In genomic region chr1:172141351-172142000, GRCh38 we compare ENCODE assay signal across 11 cellular contexts.
DNase-seq lines count a peak whose midpoint lies in the region; ATAC-seq and TF ChIP-seq lines count a peak whose summit lies in the region.
"Had no signal": no experiment of that assay in that cellular context is flagged by ENCODE, and none has a peak within 500 bp of the region (broad histone marks: within the 10 kb centered on the region; RNA-seq: fewer than 3 reads in every experiment).

No MANE protein-coding gene starts in this region.

- POLR2A ChIA-PET in IMR-90 (lab: Charles Lee; ENCODE audit: unreplicated experiment) = interaction anchor here (0.6 to 2.1 kb wide), 4 partner anchors 32 to 280 kb away, joined by 3 to 7 read pairs (median 4); no protein-coding TSS in a partner anchor

- peak overlapping the region; percentile 39; the same call in 1 of the 2 replicates for H3K4ac ChIP-seq in IMR-90 (ENCODE audit: low read depth, low read length)

- H3K36me3 ChIP-seq in IMR-90 (ENCODE audit: control insufficient read depth, insufficient read depth, low read length) (peaks cover 5% of the 10 kb centered on the region), tibial nerve (no peaks in the 10 kb centered on the region)

- peaks cover 9% of the 10 kb centered on the region for H3K4me1 ChIP-seq in IMR-90 (ENCODE audit: control insufficient read depth, insufficient read depth, low read length)
- peaks cover 0 to 32% (median 6%) of the 10 kb centered on the region in 4 donors for H3K4me1 ChIP-seq in tibial nerve

- H2BK20ac ChIP-seq in IMR-90 (ENCODE audit: low read depth, low read length) = no peak overlapping the region

- peak overlapping the region; percentile 26; the same call in 1 of the 2 replicates for H4K5ac ChIP-seq in IMR-90 (ENCODE audit: low read depth, low read length)

- H3K27ac ChIP-seq in IMR-90 (ENCODE audit: insufficient read depth, low read length) = peak overlapping the region; percentile 26; the same call in 1 of the 2 replicates
- peak overlapping the region; percentile 72 to 90 for H3K27ac ChIP-seq in coronary artery
- peak overlapping the region; percentile 56 to 89 (median 66) for H3K27ac ChIP-seq in tibial nerve
- H3K27ac ChIP-seq: RWPE1 had no signal

- peak overlapping the region; percentile 50; the same call in 1 of the 2 replicates for H3K9ac ChIP-seq in IMR-90 (ENCODE audit: low read depth, low read length)

- H3K27me3 ChIP-seq in IMR-90 (ENCODE audit: control insufficient read depth, insufficient read depth, low read length) (no peaks in the 10 kb centered on the region), tibial nerve (no peaks in the 10 kb centered on the region)

- H4K8ac ChIP-seq in IMR-90 (ENCODE audit: low read depth in 2 of 2, low read length in 2 of 2) = peak overlapping the region in 1 of 2 experiments; percentile 55; a peak in 3 of 4 replicates

- H3K4me2 ChIP-seq in IMR-90 (ENCODE audit: low read depth, low read length) = peak overlapping the region; percentile 97

- no peak overlapping the region for H2BK120ac ChIP-seq in IMR-90 (ENCODE audit: low read depth, low read length)

- H2AK9ac ChIP-seq in IMR-90 (replicated peaks; ENCODE audit: low read depth, low read length, poor library complexity) = no peak overlapping the region

- peak overlapping the region; percentile 85 for H2BK5ac ChIP-seq in IMR-90 (ENCODE audit: low read depth, low read length, poor library complexity, severe bottlenecking)

- no TSS peak for BruUV-seq in IMR-90 (replicated peaks; lab: Mats Ljungman, UMichigan)

- in situ Hi-C loops in IMR-90 (cut with MboI; ENCODE audit: low sequenced_read_pairs) (loop anchor here (10.0 kb wide), 1 partner anchor 253 kb away; no protein-coding TSS in a partner anchor), GM13977 (cut with MboI; ENCODE audit: low pct_unique_long_range_greater_than_20kb, low sequenced_read_pairs, unreplicated experiment) (no loop called here)

- no peak for TF ChIP-seq RAD21 in IMR-90 (IDR thresholded peaks at IDR 0.05; ENCODE audit: low read length)

- TF ChIP-seq POLR2A in IMR-90 (IDR thresholded peaks at IDR 0.05; ENCODE audit: low read depth, low read length) (no peak), tibial nerve (IDR thresholded peaks at IDR 0.05) (no peak)

- peaks cover 7% of the 10 kb centered on the region for H3K9me1 ChIP-seq in IMR-90 (ENCODE audit: insufficient read depth, low read length)

- H3K79me1 ChIP-seq in IMR-90 (ENCODE audit: low read depth in 1 of 2, low read length in 2 of 2) = peaks cover 0 to 19% of the 10 kb centered on the region in 2 experiments; a peak in 2 of 4 replicates

- H3K9me3 ChIP-seq in IMR-90 (ENCODE audit: control insufficient read depth, insufficient read depth, low read length) = no peaks in the 10 kb centered on the region
- no peaks in the 10 kb centered on the region for H3K9me3 ChIP-seq in tibial nerve

- CTCF ChIA-PET in IMR-90 (lab: Yijun Ruan, JAX) = interaction anchor here (0.7 to 1.4 kb wide), 3 partner anchors 30 to 102 kb away, joined by 3 read pairs; no protein-coding TSS in a partner anchor

- H3K23ac ChIP-seq in IMR-90 (ENCODE audit: low read depth, low read length) = peak overlapping the region; percentile 79; the same call in 1 of the 2 replicates

- dilution Hi-C loops in IMR-90 (cut with HindIII; ENCODE audit: low sequenced_read_pairs, unreplicated experiment) = no loop called here

- H2BK15ac ChIP-seq in IMR-90 (ENCODE audit: low read depth, low read length) = no peak overlapping the region

- WGBS in IMR-90 (ENCODE audit: extremely low coverage in 2 of 2, insufficient read length in 1 of 2), 2 experiments = 0% methylated on average over 1 of the region's 8 CpGs; no CpG with 5 or more reads in 1 of the 2 experiments
- WGBS in tibial nerve, 2 donors = 39 to 42% methylated on average over 8 of the region's 8 CpGs

- TF ChIP-seq EP300 in tibial nerve (IDR thresholded peaks at IDR 0.05) = no peak

- H3K4me3 ChIP-seq in IMR-90 (ENCODE audit: insufficient read depth, low read depth, low read length) (peak overlapping the region; percentile 42), coronary artery (peak overlapping the region; percentile 76), tibial nerve (peak overlapping the region in 3 of 4 donors; percentile 5 to 57 (median 7))

- H3K56ac ChIP-seq in IMR-90 (ENCODE audit: extremely low read depth, insufficient read depth, low read length) = peak overlapping the region; percentile 55; the same call in 1 of the 2 replicates

- no peak overlapping the region for H2AFZ ChIP-seq in IMR-90 (replicated peaks; ENCODE audit: low read length, poor library complexity)

- H4K91ac ChIP-seq in IMR-90 (ENCODE audit: insufficient read depth, low read depth, low read length) = no peak overlapping the region

- no peak for TF ChIP-seq CTCF in IMR-90 (conservative IDR thresholded peaks at IDR 0.05; ENCODE audit: low read depth, low read length)
- TF ChIP-seq CTCF in coronary artery (IDR thresholded peaks at IDR 0.05) = no peak
- TF ChIP-seq CTCF in tibial nerve (IDR thresholded peaks at IDR 0.05) = no peak
- TF ChIP-seq CTCF in GM13977 (IDR thresholded peaks at IDR 0.05; ENCODE audit: extremely low read depth, insufficient read depth, missing control alignments) = no peak

- H2AK5ac ChIP-seq in IMR-90 (ENCODE audit: low read depth, low read length) = peak overlapping the region; percentile 35; the same call in 1 of the 2 replicates

- no peak for DNase-seq in IMR-90
- DNase-seq in coronary artery (ENCODE audit: low spot score) = no peak
- DNase-seq in myocyte (ENCODE audit: low read depth) = peak; percentile 61
- no peak for DNase-seq in tibial nerve (ENCODE audit: low spot score in 2 of 2)
- no peak for DNase-seq in activated CD4-positive, alpha-beta T cell treated with anti-CD3 and anti-CD28 coated beads, Interleukin-2, amount 50 U/mL, for 48 hours
- no peak for DNase-seq in GM13977 (ENCODE audit: low spot score)
- DNase-seq: activated effector memory CD4-positive, alpha-beta T cell treated with Interleukin-2 at 50 U/mL for 16 hours; DND-41; nucleus accumbens had no signal

- peak overlapping the region; percentile 51 for H3K18ac ChIP-seq in IMR-90 (ENCODE audit: low read depth, low read length)

- intact Hi-C loops in IMR-90 (cut with micrococcal nuclease) = loop anchor here (5.0 to 10.0 kb wide), 3 partner anchors 301 to 443 kb away; partner anchors contain the start of genes PIGC and SUCO

- no peak for ATAC-seq in IMR-90 (ENCODE audit: low read depth)
- ATAC-seq in HG02571 (IDR thresholded peaks at IDR 0.05; ENCODE audit: unreplicated experiment) = no peak

- 0 out of 2 replicates have a peak overlapping the region, but pooled peaks have one; percentile 30 for H3K14ac ChIP-seq in IMR-90 (replicated peaks; ENCODE audit: low read depth, low read length)

- peaks cover 3% of the 10 kb centered on the region; the same call in 1 of the 2 replicates for H4K20me1 ChIP-seq in IMR-90 (ENCODE audit: insufficient read depth, low read length)

TF ChIP-seq in IMR-90, 13 proteins besides CTCF, POLR2A, EP300 and RAD21:
- TF ChIP-seq, protein P1, sequence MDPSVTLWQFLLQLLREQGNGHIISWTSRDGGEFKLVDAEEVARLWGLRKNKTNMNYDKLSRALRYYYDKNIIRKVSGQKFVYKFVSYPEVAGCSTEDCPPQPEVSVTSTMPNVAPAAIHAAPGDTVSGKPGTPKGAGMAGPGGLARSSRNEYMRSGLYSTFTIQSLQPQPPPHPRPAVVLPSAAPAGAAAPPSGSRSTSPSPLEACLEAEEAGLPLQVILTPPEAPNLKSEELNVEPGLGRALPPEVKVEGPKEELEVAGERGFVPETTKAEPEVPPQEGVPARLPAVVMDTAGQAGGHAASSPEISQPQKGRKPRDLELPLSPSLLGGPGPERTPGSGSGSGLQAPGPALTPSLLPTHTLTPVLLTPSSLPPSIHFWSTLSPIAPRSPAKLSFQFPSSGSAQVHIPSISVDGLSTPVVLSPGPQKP (IDR thresholded peaks at IDR 0.05; ENCODE audit: borderline replicate concordance, low read depth, low read length) = no peak
- TF ChIP-seq FOS (IDR thresholded peaks at IDR 0.05; ENCODE audit: low read depth, low read length) (no peak), NFE2L2 (IDR thresholded peaks at IDR 0.05; ENCODE audit: low read depth, low read length) (no peak), USF2 (IDR thresholded peaks at IDR 0.05; ENCODE audit: low read depth, low read length) (no peak)

Comparison
In these comparisons a context has a peak if more than half of its experiments do, and no peak if none do; other contexts are left out.
1. H3K27ac ChIP-seq: peak in every context shown above with its lines; median percentile 81 in coronary artery; 66 in tibial nerve; 26 in IMR-90.
2. H3K4me3 ChIP-seq: peak in every context shown above with its lines; median percentile 76 in coronary artery; 42 in IMR-90; 7 in tibial nerve.